Comparison of ENCODE assay signal across 8 cellular contexts in the genomic region with DNA sequence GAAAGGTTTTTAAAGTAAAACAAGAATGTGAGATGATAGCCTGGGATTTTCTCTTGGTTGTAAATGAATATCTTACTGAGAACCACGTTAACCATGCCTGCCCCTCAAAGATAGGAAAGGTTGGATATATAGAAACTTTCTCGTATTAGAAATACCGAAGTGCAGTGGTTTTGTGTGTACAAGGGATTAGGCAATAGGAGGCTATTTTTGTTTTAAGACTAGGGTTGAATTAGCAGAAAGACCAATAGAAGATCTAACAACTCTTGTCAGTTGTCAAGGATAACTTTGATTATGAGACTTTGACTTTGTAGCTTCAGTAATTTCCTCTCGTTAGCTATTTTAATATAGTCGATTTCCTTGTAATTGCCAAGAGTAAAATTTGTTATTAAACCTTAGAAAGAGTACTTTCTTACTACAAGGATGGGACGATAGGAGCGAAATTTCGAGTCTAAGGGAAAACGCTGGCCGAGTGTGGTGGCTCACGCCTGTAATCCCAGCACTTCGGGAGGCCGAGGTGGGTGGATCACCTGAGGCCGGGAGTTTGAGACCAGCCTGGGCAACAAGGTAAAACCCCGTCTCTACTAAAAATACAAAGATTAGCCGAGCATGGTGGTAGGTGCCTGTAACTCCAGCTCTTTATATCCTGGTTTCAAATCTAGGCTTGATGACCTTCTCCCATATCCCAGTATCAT. TPM values are rescaled to one million over a fixed set of nuclear protein-coding genes. Genes with fewer than 3 reads are reported as not detected.
DNase-seq lines count a peak whose midpoint lies in the region; ATAC-seq and TF ChIP-seq lines count a peak whose summit lies in the region.

No MANE protein-coding gene starts in this region.

- H4K20me1 ChIP-seq in SU-DHL-6 (ENCODE audit: low read depth, low read length), result peaks cover 13% of the 10 kb centered on the region; the same call in 1 of the 2 replicates

- H3K27ac ChIP-seq in SU-DHL-6 (ENCODE audit: low read depth, low read length), result peak overlapping the region; percentile 54

- no peaks in the 10 kb centered on the region for H3K27me3 Mint-ChIP-seq in activated T-cell treated with anti-CD3 and anti-CD28 coated beads, Interleukin-2, amount 50 U/mL, for 72 hours (ENCODE audit: low read depth)
- H3K27me3 Mint-ChIP-seq in stimulated activated memory B cell treated with anti-CD40 and anti-IgM and Interleukin-4, amounts not matched to agents 10 μg/mL and 1 μg/mL and 100 μg/mL, for 72 hours, result no peaks in the 10 kb centered on the region

- peaks cover 2 to 12% of the 10 kb centered on the region in 2 donors for H3K36me3 Mint-ChIP-seq in activated T-cell treated with anti-CD3 and anti-CD28 coated beads, Interleukin-2, amount 50 U/mL, for 72 hours (ENCODE audit: insufficient read depth in 2 of 2)
- peaks cover 9% of the 10 kb centered on the region for H3K36me3 Mint-ChIP-seq in stimulated activated memory B cell treated with anti-CD40 and anti-IgM and Interleukin-4, amounts not matched to agents 10 μg/mL and 1 μg/mL and 100 μg/mL, for 72 hours

- peaks cover 15% of the 10 kb centered on the region; the same call in 1 of the 2 replicates for H3F3A ChIP-seq in SU-DHL-6 (ENCODE audit: insufficient read depth)

- no peaks in the 10 kb centered on the region for H3K27me3 ChIP-seq in SU-DHL-6 (ENCODE audit: low read length)

- H3K27ac Mint-ChIP-seq in activated T-cell treated with anti-CD3 and anti-CD28 coated beads, Interleukin-2, amount 50 U/mL, for 72 hours, result peak overlapping the region; percentile 84
- H3K27ac Mint-ChIP-seq in stimulated activated memory B cell treated with anti-CD40 and anti-IgM and Interleukin-4, amounts not matched to agents 10 μg/mL and 1 μg/mL and 100 μg/mL, for 72 hours, result peak overlapping the region; percentile 92

- 0 out of 2 replicates have a peak, but pooled peaks cover 3% of the 10 kb centered on the region for H3K36me3 ChIP-seq in SU-DHL-6 (ENCODE audit: low read length)

- peak overlapping the region; percentile 75 for H3K4me2 ChIP-seq in SU-DHL-6 (ENCODE audit: low read depth, low read length, poor library complexity, severe bottlenecking)

- H3K9ac ChIP-seq in SU-DHL-6 (ENCODE audit: low read length), result peak overlapping the region; percentile 83

- TF ChIP-seq CTCF in SU-DHL-6 (IDR thresholded peaks at IDR 0.05; ENCODE audit: insufficient read depth, low read length, poor library complexity, severe bottlenecking), result no peak

- H3K4me3 ChIP-seq in SU-DHL-6 (ENCODE audit: insufficient read depth, low read length, poor library complexity, severe bottlenecking), result peak overlapping the region; percentile 82

- peaks cover 0 to 3% of the 10 kb centered on the region in 2 donors for H3K9me3 Mint-ChIP-seq in activated T-cell treated with anti-CD3 and anti-CD28 coated beads, Interleukin-2, amount 50 U/mL, for 72 hours
- no peaks in the 10 kb centered on the region for H3K9me3 Mint-ChIP-seq in stimulated activated memory B cell treated with anti-CD40 and anti-IgM and Interleukin-4, amounts not matched to agents 10 μg/mL and 1 μg/mL and 100 μg/mL, for 72 hours

- H3K4me1 Mint-ChIP-seq in activated T-cell treated with anti-CD3 and anti-CD28 coated beads, Interleukin-2, amount 50 U/mL, for 72 hours (ENCODE audit: low read depth), result peaks cover 69% of the 10 kb centered on the region
- H3K4me1 Mint-ChIP-seq in stimulated activated memory B cell treated with anti-CD40 and anti-IgM and Interleukin-4, amounts not matched to agents 10 μg/mL and 1 μg/mL and 100 μg/mL, for 72 hours, result peaks cover 70% of the 10 kb centered on the region

- peaks cover 90% of the 10 kb centered on the region for H3K79me2 ChIP-seq in SU-DHL-6 (ENCODE audit: insufficient read depth, low read length)

- no peaks in the 10 kb centered on the region for H3K9me2 ChIP-seq in SU-DHL-6 (replicated peaks; ENCODE audit: insufficient read depth, low read length)

- DNase-seq in activated T-cell treated with anti-CD3 and anti-CD28 coated beads, Interleukin-2, amount 50 U/mL, for 72 hours, result no peak
- DNase-seq in activated T-cell treated with anti-CD3 and anti-CD28 coated beads, Interleukin-2, amount 50 U/mL, for 48 hours, result no peak
- DNase-seq in foreskin melanocyte (peak; percentile 11), NCI-H2081 treated with DMSO at 0.1 percent for 48 hours (lab: John Stamatoyannopoulos, UW) (no peak)
- DNase-seq in activated CD8-positive, alpha-beta memory T cell treated with anti-CD3 and anti-CD28 coated beads, Interleukin-2, amount 50 U/mL, for 4 hours, result no peak

- peak overlapping the region; percentile 96 to 99 for H3K4me3 Mint-ChIP-seq in activated T-cell treated with anti-CD3 and anti-CD28 coated beads, Interleukin-2, amount 50 U/mL, for 72 hours
- peak overlapping the region; percentile 96 for H3K4me3 Mint-ChIP-seq in stimulated activated memory B cell treated with anti-CD40 and anti-IgM and Interleukin-4, amounts not matched to agents 10 μg/mL and 1 μg/mL and 100 μg/mL, for 72 hours

- ATAC-seq in activated T-cell treated with anti-CD3 and anti-CD28 coated beads, Interleukin-2, amount 50 U/mL, for 72 hours (replicated peaks in 1 of 2), result no peak
- ATAC-seq in stimulated activated memory B cell treated with anti-CD40 and anti-IgM and Interleukin-4, amounts not matched to agents 10 μg/mL and 1 μg/mL and 100 μg/mL, for 72 hours, result no peak
- ATAC-seq in GM21515 (IDR thresholded peaks at IDR 0.05; ENCODE audit: unreplicated experiment), result no peak

- H2AFZ ChIP-seq in SU-DHL-6 (ENCODE audit: low read depth, low read length, severe bottlenecking), result peak overlapping the region; percentile 72

- no peaks in the 10 kb centered on the region for H3K9me3 ChIP-seq in SU-DHL-6 (ENCODE audit: insufficient read depth, low read length)

RNA-seq across cellular contexts. Expression of a gene that starts 0.8 kb away (rescaled TPM):
- total RNA-seq in activated T-cell treated with anti-CD3 and anti-CD28 coated beads, Interleukin-2, amount 50 U/mL, for 72 hours, result 10 to 100 TPM; 31.4 to 34.2 TPM

RNA-seq across cellular contexts. Expression of a gene that starts 1.1 kb away (rescaled TPM):
- 10 to 100 TPM; 31.9 to 34.9 TPM for total RNA-seq in activated T-cell treated with anti-CD3 and anti-CD28 coated beads, Interleukin-2, amount 50 U/mL, for 72 hours
